Comparison of ENCODE assay signal across 2 cellular contexts in the genomic region with DNA sequence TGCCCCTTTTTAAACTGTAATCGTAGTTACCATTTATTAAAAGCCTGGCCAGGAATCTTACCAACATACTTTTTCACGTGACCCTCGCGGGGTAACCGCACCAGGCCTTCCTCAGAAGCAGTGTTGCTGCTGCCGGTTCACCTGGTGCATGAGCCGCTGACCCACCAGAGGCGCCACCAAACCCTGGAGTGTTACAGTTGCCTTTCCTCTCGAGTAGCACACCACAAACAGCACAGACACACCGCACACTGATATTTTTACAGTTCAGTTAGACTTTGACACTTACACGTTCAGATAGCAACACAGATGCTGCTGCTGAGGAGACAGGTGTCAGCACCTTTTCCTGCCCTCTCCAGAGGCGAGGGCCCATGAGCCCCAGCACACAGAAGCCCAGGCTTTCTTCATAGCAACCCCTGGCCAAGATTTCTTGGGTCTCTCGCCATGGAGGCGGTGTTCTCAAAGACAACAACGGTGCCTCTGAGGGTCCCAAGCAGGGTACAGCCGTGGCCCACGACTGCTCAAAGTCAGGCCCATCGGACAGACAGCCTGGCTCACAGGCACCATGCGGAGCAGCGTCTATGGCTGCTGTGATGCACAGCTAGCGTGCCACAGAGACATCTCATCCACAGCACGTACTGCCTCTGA.
TF ChIP-seq lines count a peak whose summit lies in the region.

No MANE protein-coding gene starts in this region.

TF ChIP-seq in HepG2, 621 proteins besides CTCF, POLR2A, EP300 and RAD21:
- TF ChIP-seq SKI (IDR thresholded peaks at IDR 0.05; ENCODE audit: partially characterized antibody): no peak

TF ChIP-seq in H1, 55 proteins besides CTCF, POLR2A, EP300 and RAD21:
- no peak for TF ChIP-seq BRCA1 (IDR thresholded peaks at IDR 0.05; ENCODE audit: low read depth, low read length)
- TF ChIP-seq RFX5 (IDR thresholded peaks at IDR 0.05; ENCODE audit: borderline replicate concordance, low read depth, low read length): no peak
- TF ChIP-seq RXRA (IDR thresholded peaks at IDR 0.05; ENCODE audit: insufficient read depth, low read depth, low read length): no peak
- no peak for TF ChIP-seq RBBP5 (IDR thresholded peaks at IDR 0.05; ENCODE audit: borderline replicate concordance, low read depth, low read length)
- TF ChIP-seq SP2 (IDR thresholded peaks at IDR 0.05; ENCODE audit: low read length): no peak
- TF ChIP-seq, protein P1, sequence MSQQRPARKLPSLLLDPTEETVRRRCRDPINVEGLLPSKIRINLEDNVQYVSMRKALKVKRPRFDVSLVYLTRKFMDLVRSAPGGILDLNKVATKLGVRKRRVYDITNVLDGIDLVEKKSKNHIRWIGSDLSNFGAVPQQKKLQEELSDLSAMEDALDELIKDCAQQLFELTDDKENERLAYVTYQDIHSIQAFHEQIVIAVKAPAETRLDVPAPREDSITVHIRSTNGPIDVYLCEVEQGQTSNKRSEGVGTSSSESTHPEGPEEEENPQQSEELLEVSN (IDR thresholded peaks at IDR 0.05): no peak
- TF ChIP-seq, protein P2, sequence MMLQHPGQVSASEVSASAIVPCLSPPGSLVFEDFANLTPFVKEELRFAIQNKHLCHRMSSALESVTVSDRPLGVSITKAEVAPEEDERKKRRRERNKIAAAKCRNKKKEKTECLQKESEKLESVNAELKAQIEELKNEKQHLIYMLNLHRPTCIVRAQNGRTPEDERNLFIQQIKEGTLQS (IDR thresholded peaks at IDR 0.05; ENCODE audit: insufficient read depth, low read depth, low read length): no peak
- no peak for TF ChIP-seq CEBPB (IDR thresholded peaks at IDR 0.05; ENCODE audit: low read depth, low read length)
- TF ChIP-seq KDM5A (IDR thresholded peaks at IDR 0.05; ENCODE audit: low read length): no peak
- TF ChIP-seq, protein P3, sequence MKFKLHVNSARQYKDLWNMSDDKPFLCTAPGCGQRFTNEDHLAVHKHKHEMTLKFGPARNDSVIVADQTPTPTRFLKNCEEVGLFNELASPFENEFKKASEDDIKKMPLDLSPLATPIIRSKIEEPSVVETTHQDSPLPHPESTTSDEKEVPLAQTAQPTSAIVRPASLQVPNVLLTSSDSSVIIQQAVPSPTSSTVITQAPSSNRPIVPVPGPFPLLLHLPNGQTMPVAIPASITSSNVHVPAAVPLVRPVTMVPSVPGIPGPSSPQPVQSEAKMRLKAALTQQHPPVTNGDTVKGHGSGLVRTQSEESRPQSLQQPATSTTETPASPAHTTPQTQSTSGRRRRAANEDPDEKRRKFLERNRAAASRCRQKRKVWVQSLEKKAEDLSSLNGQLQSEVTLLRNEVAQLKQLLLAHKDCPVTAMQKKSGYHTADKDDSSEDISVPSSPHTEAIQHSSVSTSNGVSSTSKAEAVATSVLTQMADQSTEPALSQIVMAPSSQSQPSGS (IDR thresholded peaks at IDR 0.05; ENCODE audit: low read length): no peak
- no peak for TF ChIP-seq EGR1 (IDR thresholded peaks at IDR 0.05; ENCODE audit: borderline replicate concordance, low read depth, low read length)
- TF ChIP-seq MAFK (IDR thresholded peaks at IDR 0.05; ENCODE audit: low read depth, low read length): no peak
- TF ChIP-seq CREB1 (IDR thresholded peaks at IDR 0.05): no peak
- TF ChIP-seq TCF12 (IDR thresholded peaks at IDR 0.05; ENCODE audit: low read depth, low read length): no peak
- no peak for TF ChIP-seq GABPA (IDR thresholded peaks at IDR 0.05; ENCODE audit: borderline replicate concordance, insufficient read depth, low read length)
- TF ChIP-seq NANOG (IDR thresholded peaks at IDR 0.05; ENCODE audit: insufficient read depth, low read depth, low read length, poor library complexity, severe bottlenecking): no peak
- TF ChIP-seq SP1 (IDR thresholded peaks at IDR 0.05; ENCODE audit: low read depth, low read length): no peak
- TF ChIP-seq CBX5 (IDR thresholded peaks at IDR 0.05; ENCODE audit: low read depth, low read length): no peak
- TF ChIP-seq TAF7 (optimal IDR thresholded peaks at IDR 0.05; ENCODE audit: borderline replicate concordance, low read depth, low read length): no peak
- TF ChIP-seq CTBP2 (IDR thresholded peaks at IDR 0.05; ENCODE audit: borderline replicate concordance, insufficient read depth, insufficient read length, low read length): no peak
